1 cellular context compared by ENCODE assay signal in the genomic region with DNA sequence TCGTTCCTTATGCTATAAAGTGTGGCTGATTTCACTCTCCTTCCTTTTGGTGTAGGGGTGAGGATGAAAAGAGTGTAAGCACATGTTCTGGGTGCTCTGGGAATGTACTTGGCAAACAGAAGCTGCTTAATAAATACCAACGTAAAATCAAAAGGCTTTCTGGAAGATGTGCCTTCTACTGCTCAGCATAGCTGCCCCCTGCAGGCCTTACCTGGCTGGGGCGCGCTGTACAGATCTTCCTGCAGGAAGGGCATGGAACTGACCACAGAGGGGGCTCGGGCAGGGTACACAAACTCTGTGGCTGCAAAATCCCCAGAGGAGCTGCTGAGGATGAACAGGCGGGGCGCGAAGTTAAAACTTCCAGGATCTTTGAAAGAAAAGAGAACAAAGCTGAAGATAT.
TF ChIP-seq lines count a peak whose summit lies in the region.

No MANE protein-coding gene starts in this region.

TF ChIP-seq in SK-N-SH, 30 proteins besides CTCF, POLR2A, EP300 and RAD21 (continued from another document):
- TF ChIP-seq FOXJ3 (CRISPR knock-in tag; IDR thresholded peaks at IDR 0.05) (no peak), SIN3A (IDR thresholded peaks at IDR 0.05; ENCODE audit: borderline replicate concordance, low read depth, low read length) (no peak), GABPA (IDR thresholded peaks at IDR 0.05; ENCODE audit: low read depth) (no peak), RCOR1 (IDR thresholded peaks at IDR 0.05; ENCODE audit: low read length) (no peak), TEAD4 (IDR thresholded peaks at IDR 0.05; ENCODE audit: borderline replicate concordance, insufficient read depth) (no peak), EZH2phosphoT487 (IDR thresholded peaks at IDR 0.05; ENCODE audit: borderline replicate concordance, low read depth) (no peak)
- TF ChIP-seq, protein P1, sequence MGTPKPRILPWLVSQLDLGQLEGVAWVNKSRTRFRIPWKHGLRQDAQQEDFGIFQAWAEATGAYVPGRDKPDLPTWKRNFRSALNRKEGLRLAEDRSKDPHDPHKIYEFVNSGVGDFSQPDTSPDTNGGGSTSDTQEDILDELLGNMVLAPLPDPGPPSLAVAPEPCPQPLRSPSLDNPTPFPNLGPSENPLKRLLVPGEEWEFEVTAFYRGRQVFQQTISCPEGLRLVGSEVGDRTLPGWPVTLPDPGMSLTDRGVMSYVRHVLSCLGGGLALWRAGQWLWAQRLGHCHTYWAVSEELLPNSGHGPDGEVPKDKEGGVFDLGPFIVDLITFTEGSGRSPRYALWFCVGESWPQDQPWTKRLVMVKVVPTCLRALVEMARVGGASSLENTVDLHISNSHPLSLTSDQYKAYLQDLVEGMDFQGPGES (IDR thresholded peaks at IDR 0.05; ENCODE audit: low read depth, low read length), result no peak
